In the genomic region with DNA sequence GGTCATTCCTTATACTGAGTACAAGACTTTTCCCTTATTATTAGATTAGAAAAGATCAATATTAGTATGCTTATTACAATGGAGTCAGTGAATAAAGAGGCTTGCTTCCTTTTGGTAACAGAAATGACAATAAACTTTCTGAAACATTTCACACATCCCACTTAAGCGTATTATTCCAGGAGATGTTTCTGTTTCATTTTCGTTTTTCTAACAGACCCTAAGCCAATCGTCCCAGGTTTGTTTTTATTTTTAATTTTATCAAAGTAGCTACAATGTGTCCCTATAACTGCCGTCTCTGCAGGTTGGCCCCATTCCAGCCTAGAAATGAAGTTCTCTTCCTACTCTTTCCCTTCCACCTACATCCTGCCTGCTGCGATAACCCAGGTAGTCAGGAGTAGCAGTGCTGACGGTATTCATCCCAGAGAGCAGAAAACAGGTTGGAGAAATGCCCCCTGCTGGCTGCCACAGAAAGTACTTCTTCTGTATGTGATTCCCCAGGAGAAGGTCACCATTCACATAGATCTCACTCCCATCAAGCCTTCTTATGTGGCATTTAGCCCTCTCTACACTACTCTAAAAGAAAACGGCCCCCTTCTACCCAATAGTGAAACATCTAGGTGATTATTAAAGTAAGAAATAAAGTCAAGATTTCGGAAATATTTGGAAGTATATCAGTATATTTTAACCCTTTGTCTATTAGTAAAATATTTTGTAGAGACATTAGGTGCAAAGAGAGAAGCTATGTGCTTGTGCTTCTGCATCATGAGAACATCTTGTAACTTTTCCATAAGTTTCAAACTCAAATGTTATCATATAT, we compare ENCODE assay signal across 1 cellular context.
TF ChIP-seq lines count a peak whose summit lies in the region.

No MANE protein-coding gene starts in this region.

TF ChIP-seq in HEK293T, 16 proteins besides CTCF, POLR2A, EP300 and RAD21 (continued from another document):
- TF ChIP-seq, protein P1, sequence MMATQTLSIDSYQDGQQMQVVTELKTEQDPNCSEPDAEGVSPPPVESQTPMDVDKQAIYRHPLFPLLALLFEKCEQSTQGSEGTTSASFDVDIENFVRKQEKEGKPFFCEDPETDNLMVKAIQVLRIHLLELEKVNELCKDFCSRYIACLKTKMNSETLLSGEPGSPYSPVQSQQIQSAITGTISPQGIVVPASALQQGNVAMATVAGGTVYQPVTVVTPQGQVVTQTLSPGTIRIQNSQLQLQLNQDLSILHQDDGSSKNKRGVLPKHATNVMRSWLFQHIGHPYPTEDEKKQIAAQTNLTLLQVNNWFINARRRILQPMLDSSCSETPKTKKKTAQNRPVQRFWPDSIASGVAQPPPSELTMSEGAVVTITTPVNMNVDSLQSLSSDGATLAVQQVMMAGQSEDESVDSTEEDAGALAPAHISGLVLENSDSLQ (IDR thresholded peaks at IDR 0.05): no peak
- TF ChIP-seq L3MBTL2 (conservative IDR thresholded peaks at IDR 0.05): no peak
- TF ChIP-seq FOXK2 (IDR thresholded peaks at IDR 0.05): no peak
- TF ChIP-seq ZNF384 (IDR thresholded peaks at IDR 0.05): no peak
